ENCODE assay signal across 22 cellular contexts in the genomic region with DNA sequence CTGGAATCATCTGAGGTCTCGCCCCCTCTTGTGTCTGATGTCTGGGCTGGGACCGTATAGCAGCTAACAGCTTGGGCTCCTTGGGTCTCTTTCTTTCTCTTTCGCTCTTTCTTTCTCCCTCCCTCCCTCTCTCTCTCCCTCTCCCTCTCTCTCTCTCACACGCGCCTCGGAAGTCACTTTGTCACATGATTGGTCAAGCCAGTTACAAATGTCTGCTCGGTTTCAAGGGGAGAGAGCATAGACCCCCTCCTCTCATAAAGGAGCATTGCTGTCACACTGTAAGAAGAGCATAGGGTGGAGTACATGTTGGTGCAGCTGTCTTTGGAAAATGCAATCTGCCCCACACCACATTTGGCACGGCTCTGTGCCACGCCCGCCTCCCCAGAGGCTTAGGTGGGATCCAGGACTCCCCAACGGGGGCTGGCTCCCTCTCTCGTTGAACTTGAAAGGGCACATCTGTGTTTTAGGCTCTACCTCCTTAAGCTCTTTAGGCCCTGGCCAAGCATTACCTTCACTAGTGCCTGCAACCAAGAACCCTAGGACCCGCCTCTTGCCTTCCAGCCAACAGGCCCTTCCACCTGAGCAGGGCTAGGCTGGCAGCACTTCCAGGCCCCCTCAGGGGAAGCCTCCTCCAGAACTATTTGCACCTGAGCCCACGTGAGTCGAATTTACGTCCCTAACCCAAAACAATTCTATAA.
"Had no signal": no experiment of that assay in that cellular context is flagged by ENCODE, and none has a peak within 500 bp of the region (broad histone marks: within the 10 kb centered on the region; RNA-seq: fewer than 3 reads in every experiment).

No MANE protein-coding gene starts in this region.

- H3K4me3 ChIP-seq: coronary artery, esophagus squamous epithelium, hepatocyte, lung, mucosa of descending colon, neural progenitor cell, stomach, tibial artery had no signal

- H3K4me1 ChIP-seq: parathyroid adenoma, stomach, tibial artery had no signal

- H3K4me2 ChIP-seq: hepatocyte, neural progenitor cell had no signal

- H3K79me2 ChIP-seq: hepatocyte, parathyroid adenoma had no signal

- H3K9me3 ChIP-seq: esophagus squamous epithelium, mucosa of descending colon, tibial artery had no signal

- H3K9ac ChIP-seq: neural progenitor cell, parathyroid adenoma had no signal

- H3K36me3 ChIP-seq: esophagus squamous epithelium, neural progenitor cell, stomach, tibial artery had no signal

- H2AFZ ChIP-seq: hepatocyte, neural progenitor cell, parathyroid adenoma had no signal

- DNase-seq: dermis blood vessel endothelial cell; effector memory CD8-positive, alpha-beta T cell; erythroblast; esophagus squamous epithelium; foreskin melanocyte; head of caudate nucleus; kidney; mucosa of descending colon; naive thymus-derived CD4-positive, alpha-beta T cell; stimulated activated CD4-positive, alpha-beta T cell treated with anti-CD3 and anti-CD28 coated beads, Interleukin-2, amount 100 ng/mL, for 24 hours; stimulated activated CD4-positive, alpha-beta T cell treated with anti-CD3 and anti-CD28 coated beads, Interleukin-4, amount 100 ng/mL, for 24 hours; stimulated activated naive CD4-positive, alpha-beta T cell treated with Interleukin-2 at 50 U/mL for 16 hours; stomach had no signal

- H3K27me3 ChIP-seq: hepatocyte, neural progenitor cell, stomach had no signal

- ATAC-seq: effector memory CD8-positive, alpha-beta T cell; left lobe of liver; mucosa of descending colon; naive thymus-derived CD4-positive, alpha-beta T cell; sciatic nerve; stimulated activated effector memory CD8-positive, alpha-beta T cell treated with anti-CD3 and anti-CD28 coated beads, Interleukin-12 subunit alpha, Interleukin-12 subunit beta, amount 100 ng/mL, for 72 hours had no signal

- H3K27ac ChIP-seq: coronary artery, esophagus squamous epithelium, hepatocyte, neural progenitor cell, parathyroid adenoma, stomach, tibial artery had no signal
